In the genomic region with DNA sequence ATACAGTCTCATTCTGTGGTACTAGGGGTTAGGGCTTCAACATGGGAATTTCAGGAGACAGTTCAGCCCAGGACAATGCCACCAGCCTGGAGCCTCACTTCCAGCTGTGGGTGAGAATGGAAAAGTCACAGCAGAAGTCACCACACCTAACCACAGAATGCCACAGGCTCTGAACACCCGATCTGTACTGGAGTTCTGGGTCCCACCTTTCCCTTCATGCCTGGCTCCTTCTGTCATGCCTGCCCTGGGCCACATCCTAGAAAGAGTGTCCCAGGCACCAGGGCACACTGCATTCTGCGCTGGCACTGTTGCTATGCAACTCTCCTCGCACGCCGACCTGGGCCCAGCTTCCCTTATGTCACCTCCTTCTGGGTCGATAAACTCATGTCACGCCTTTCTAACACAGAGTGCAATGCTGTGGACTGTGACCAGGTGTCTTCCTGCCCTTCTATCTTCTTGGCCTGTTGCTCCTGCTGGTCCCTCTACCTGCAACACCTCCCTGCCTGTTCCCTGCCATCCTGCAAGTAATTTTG, we compare ENCODE assay signal across 13 cellular contexts. TPM values are rescaled to one million over a fixed set of nuclear protein-coding genes. Genes with fewer than 3 reads are reported as not detected.
DNase-seq lines count a peak whose midpoint lies in the region; ATAC-seq and TF ChIP-seq lines count a peak whose summit lies in the region.
"Had no signal": no experiment of that assay in that cellular context is flagged by ENCODE, and none has a peak within 500 bp of the region (broad histone marks: within the 10 kb centered on the region; RNA-seq: fewer than 3 reads in every experiment).

No MANE protein-coding gene starts in this region.

- TF ChIP-seq POLR2A in body of pancreas (IDR thresholded peaks at IDR 0.05), result no peak

- no peak overlapping the region for H3K4me3 ChIP-seq in body of pancreas
- no peak overlapping the region for H3K4me3 ChIP-seq in brain microvascular endothelial cell (ENCODE audit: low read depth, low read length)
- H3K4me3 ChIP-seq: PC-9, upper lobe of left lung had no signal

- no peaks in the 10 kb centered on the region for H3K9me3 ChIP-seq in body of pancreas
- H3K9me3 ChIP-seq: upper lobe of left lung had no signal

- in situ Hi-C loops in brain microvascular endothelial cell (cut with HindIII; ENCODE audit: low pct_ligation_motif_present, low sequenced_read_pairs), result no loop called here

- no peaks in the 10 kb centered on the region for H3K9me3 Mint-ChIP-seq in activated naive CD8-positive, alpha-beta T cell treated with anti-CD3 and anti-CD28 coated beads, Interleukin-2, amount 10 ng/mL, durations not matched to agents 7 days and 5 days
- no peaks in the 10 kb centered on the region for H3K9me3 Mint-ChIP-seq in natural killer cell treated with Interleukin-12 subunit alpha and Interleukin-12 subunit beta and Interleukin-15 and Interleukin-18, amount 100 ng/mL, for 72 hours

- ATAC-seq in HG02678 (IDR thresholded peaks at IDR 0.05; ENCODE audit: unreplicated experiment) (peak; percentile 39), body of pancreas (no peak), HG02798 (IDR thresholded peaks at IDR 0.05; ENCODE audit: poor library complexity, unreplicated experiment) (no peak)
- peak; percentile 30 for ATAC-seq in activated naive CD8-positive, alpha-beta T cell treated with anti-CD3 and anti-CD28 coated beads, Interleukin-2, amount 10 ng/mL, durations not matched to agents 7 days and 5 days (ENCODE audit: low read depth)
- peak; percentile 71 to 74 for ATAC-seq in natural killer cell treated with Interleukin-12 subunit alpha and Interleukin-12 subunit beta and Interleukin-15 and Interleukin-18, amount 100 ng/mL, for 72 hours

- no peaks in the 10 kb centered on the region for H3K27me3 Mint-ChIP-seq in activated naive CD8-positive, alpha-beta T cell treated with anti-CD3 and anti-CD28 coated beads, Interleukin-2, amount 10 ng/mL, durations not matched to agents 7 days and 5 days
- no peaks in the 10 kb centered on the region for H3K27me3 Mint-ChIP-seq in natural killer cell treated with Interleukin-12 subunit alpha and Interleukin-12 subunit beta and Interleukin-15 and Interleukin-18, amount 100 ng/mL, for 72 hours

- H3K4me1 ChIP-seq in body of pancreas, result no peaks in the 10 kb centered on the region

- TF ChIP-seq CTCF in body of pancreas (IDR thresholded peaks at IDR 0.05) (no peak), brain microvascular endothelial cell (IDR thresholded peaks at IDR 0.05; ENCODE audit: low read depth, low read length, missing control alignments) (no peak)

- H3K36me3 ChIP-seq in body of pancreas (replicated peaks in 1 of 2; ENCODE audit: insufficient read depth in 1 of 2, low read depth in 2 of 2) (no peaks in the 10 kb centered on the region), brain microvascular endothelial cell (replicated peaks) (no peaks in the 10 kb centered on the region)
- H3K36me3 ChIP-seq: upper lobe of left lung had no signal

- no peaks in the 10 kb centered on the region for H3K27me3 ChIP-seq in body of pancreas
- no peaks in the 10 kb centered on the region for H3K27me3 ChIP-seq in brain microvascular endothelial cell (replicated peaks)
- H3K27me3 ChIP-seq: upper lobe of left lung had no signal

- peak overlapping the region; percentile 75 for H3K27ac Mint-ChIP-seq in activated naive CD8-positive, alpha-beta T cell treated with anti-CD3 and anti-CD28 coated beads, Interleukin-2, amount 10 ng/mL, durations not matched to agents 7 days and 5 days
- H3K27ac Mint-ChIP-seq in natural killer cell treated with Interleukin-12 subunit alpha and Interleukin-12 subunit beta and Interleukin-15 and Interleukin-18, amount 100 ng/mL, for 72 hours, result peak overlapping the region; percentile 83 to 96

- 83 to 84% methylated on average over 7 of the region's 7 CpGs for WGBS in body of pancreas, 2 donors

- DNase-seq in NCI-H146 (lab: John Stamatoyannopoulos, UW) (peak; percentile 6), NCI-H146 treated with DMSO at 0.1 percent for 48 hours (lab: John Stamatoyannopoulos, UW; ENCODE audit: unreplicated experiment) (no peak), body of pancreas (no peak), brain microvascular endothelial cell (no peak)
- no peak for DNase-seq in activated naive CD8-positive, alpha-beta T cell treated with anti-CD3 and anti-CD28 coated beads, Interleukin-2, amount 10 ng/mL, durations not matched to agents 7 days and 5 days
- no peak for DNase-seq in natural killer cell treated with Interleukin-12 subunit alpha and Interleukin-12 subunit beta and Interleukin-15 and Interleukin-18, amount 100 ng/mL, for 72 hours (ENCODE audit: low spot score)
- DNase-seq: 8988T; MV-4-11; PC-9; stimulated activated CD4-positive, alpha-beta T cell treated with anti-CD3 and anti-CD28 coated beads, Interleukin-4, amount 100 ng/mL, for 24 hours; upper lobe of left lung had no signal

- peaks cover 31% of the 10 kb centered on the region for H3K36me3 Mint-ChIP-seq in activated naive CD8-positive, alpha-beta T cell treated with anti-CD3 and anti-CD28 coated beads, Interleukin-2, amount 10 ng/mL, durations not matched to agents 7 days and 5 days
- H3K36me3 Mint-ChIP-seq in natural killer cell treated with Interleukin-12 subunit alpha and Interleukin-12 subunit beta and Interleukin-15 and Interleukin-18, amount 100 ng/mL, for 72 hours, result no peaks in the 10 kb centered on the region

- peaks cover 61% of the 10 kb centered on the region for H3K4me1 Mint-ChIP-seq in activated naive CD8-positive, alpha-beta T cell treated with anti-CD3 and anti-CD28 coated beads, Interleukin-2, amount 10 ng/mL, durations not matched to agents 7 days and 5 days
- H3K4me1 Mint-ChIP-seq in natural killer cell treated with Interleukin-12 subunit alpha and Interleukin-12 subunit beta and Interleukin-15 and Interleukin-18, amount 100 ng/mL, for 72 hours (ENCODE audit: low read depth in 2 of 2), result peaks cover 64 to 68% of the 10 kb centered on the region in 2 donors

- H3K27ac ChIP-seq in body of pancreas, result no peak overlapping the region
- no peak overlapping the region for H3K27ac ChIP-seq in brain microvascular endothelial cell
- H3K27ac ChIP-seq: PC-9 had no signal

- intact Hi-C loops in body of pancreas (cut with DNase I), result no loop called here

- peak overlapping the region; percentile 52 for H3K4me3 Mint-ChIP-seq in activated naive CD8-positive, alpha-beta T cell treated with anti-CD3 and anti-CD28 coated beads, Interleukin-2, amount 10 ng/mL, durations not matched to agents 7 days and 5 days
- peak overlapping the region; percentile 55 for H3K4me3 Mint-ChIP-seq in natural killer cell treated with Interleukin-12 subunit alpha and Interleukin-12 subunit beta and Interleukin-15 and Interleukin-18, amount 100 ng/mL, for 72 hours

- POLR2A ChIA-PET in activated naive CD8-positive, alpha-beta T cell treated with anti-CD3 and anti-CD28 coated beads, Interleukin-2, amount 10 ng/mL, durations not matched to agents 7 days and 5 days (lab: Charles Lee), result interaction anchor here (1.1 to 3.9 kb wide), 5 partner anchors 10 to 23 kb away, joined by 3 to 21 read pairs (median 7); no protein-coding TSS in a partner anchor

RNA-seq across cellular contexts. Expression of a gene that starts 21.2 kb away (rescaled TPM):
- total RNA-seq in activated naive CD8-positive, alpha-beta T cell treated with anti-CD3 and anti-CD28 coated beads, Interleukin-2, amount 10 ng/mL, durations not matched to agents 7 days and 5 days, result 100 to 1,000 TPM; 131 to 133 TPM
- total RNA-seq in natural killer cell treated with Interleukin-12 subunit alpha and Interleukin-12 subunit beta and Interleukin-15 and Interleukin-18, amount 100 ng/mL, for 72 hours, result 10 to 100 TPM; 30.3 to 30.9 TPM
- total RNA-seq in body of pancreas, result 1 to 10 TPM; 4.7 to 5.6 TPM
- total RNA-seq: PC-9 had no signal

Comparison
In these comparisons a context has a peak if more than half of its experiments do, and no peak if none do; other contexts are left out.
1. ATAC-seq: peak in HG02678 (single experiment), activated naive CD8-positive, alpha-beta T cell treated with anti-CD3 and anti-CD28 coated beads, Interleukin-2, amount 10 ng/mL, durations not matched to agents 7 days and 5 days (single experiment) and natural killer cell treated with Interleukin-12 subunit alpha and Interleukin-12 subunit beta and Interleukin-15 and Interleukin-18, amount 100 ng/mL, for 72 hours (2 of 2); none in body of pancreas (single experiment) and HG02798 (single experiment).
2. RNA of a gene that starts 21.2 kb away (total RNA-seq): 131 to 133 TPM in activated naive CD8-positive, alpha-beta T cell treated with anti-CD3 and anti-CD28 coated beads, Interleukin-2, amount 10 ng/mL, durations not matched to agents 7 days and 5 days and 30.3 to 30.9 TPM in natural killer cell treated with Interleukin-12 subunit alpha and Interleukin-12 subunit beta and Interleukin-15 and Interleukin-18, amount 100 ng/mL, for 72 hours; 4.7 to 5.6 TPM in body of pancreas; every median in the first group is over 4 times any median in the second.